Comparison of ENCODE assay signal across 14 cellular contexts in genomic region chr1:57966751-57967406, GRCh38.
DNase-seq lines count a peak whose midpoint lies in the region; ATAC-seq and TF ChIP-seq lines count a peak whose summit lies in the region.
"Had no signal": no experiment of that assay in that cellular context is flagged by ENCODE, and none has a peak within 500 bp of the region (broad histone marks: within the 10 kb centered on the region; RNA-seq: fewer than 3 reads in every experiment).

No MANE protein-coding gene starts in this region.

- H3K36me3 ChIP-seq in MM.1S (replicated peaks; ENCODE audit: insufficient read depth, low read length): no peaks in the 10 kb centered on the region
- H3K36me3 ChIP-seq in mammary epithelial cell (ENCODE audit: insufficient read depth, low read length): no peaks in the 10 kb centered on the region
- no peaks in the 10 kb centered on the region for H3K36me3 ChIP-seq in left lung

- H2AFZ ChIP-seq in MM.1S (ENCODE audit: low read length) (no peak overlapping the region), mammary epithelial cell (ENCODE audit: low read depth, low read length) (no peak overlapping the region)

- no peak overlapping the region for H3K4me3 ChIP-seq in MM.1S (ENCODE audit: low read length)
- H3K4me3 ChIP-seq in mammary epithelial cell (replicated peaks in 1 of 3; ENCODE audit: insufficient read depth in 1 of 3, low read depth in 2 of 3, low read length in 3 of 3): no peak overlapping the region
- no peak overlapping the region for H3K4me3 ChIP-seq in left lung

- no peak for TF ChIP-seq CTCF in MM.1S (IDR thresholded peaks at IDR 0.05; ENCODE audit: low read length)
- TF ChIP-seq CTCF in mammary epithelial cell (conservative IDR thresholded peaks at IDR 0.05 in 1 of 2, IDR thresholded peaks at IDR 0.05 in 1 of 2; ENCODE audit: extremely low read depth in 1 of 2, insufficient read depth in 1 of 2, low read depth in 1 of 2, low read length in 2 of 2): no peak
- TF ChIP-seq CTCF in left lung (IDR thresholded peaks at IDR 0.05): no peak

- DNase-seq in GM04504 (ENCODE audit: low read depth) (peak; percentile 1), MM.1S (peak; percentile 64), mammary epithelial cell (peak; percentile 58), left lung (no peak), GOT3 (lab: John Stamatoyannopoulos, UW) (no peak)
- DNase-seq in activated naive CD8-positive, alpha-beta T cell treated with anti-CD3 and anti-CD28 coated beads for 36 hours: no peak
- DNase-seq in activated CD8-positive, alpha-beta memory T cell treated with anti-CD3 and anti-CD28 coated beads, Interleukin-2, amount 10 ng/mL, durations not matched to agents 7 days and 5 days: no peak
- DNase-seq: activated T-cell treated with anti-CD3 and anti-CD28 coated beads, Interleukin-2, amount 50 U/mL, for 1 hour; GF-D8; NCI-H1694; nucleus accumbens had no signal

- no peaks in the 10 kb centered on the region for H3K9me3 ChIP-seq in MM.1S (replicated peaks; ENCODE audit: insufficient read depth, low read length)
- no peaks in the 10 kb centered on the region for H3K9me3 ChIP-seq in mammary epithelial cell (replicated peaks; ENCODE audit: insufficient read depth, low read length)
- H3K9me3 ChIP-seq in left lung: no peaks in the 10 kb centered on the region

- 45% methylated on average over 3 of the region's 3 CpGs for WGBS in mammary epithelial cell (ENCODE audit: low coverage, missing lambda C conversion rate)

- H3K9ac ChIP-seq in MM.1S (ENCODE audit: low read length) (no peak overlapping the region), mammary epithelial cell (ENCODE audit: insufficient read depth, low read length) (no peak overlapping the region)

- no TSS peak for BruUV-seq in mammary epithelial cell (replicated peaks; lab: Mats Ljungman, UMichigan)

- in situ Hi-C loops in mammary epithelial cell (cut with MboI; ENCODE audit: low sequenced_read_pairs in 2 of 2): no loop called here

- H3K4me2 ChIP-seq in MM.1S (ENCODE audit: low read depth, low read length): 0 out of 2 replicates have a peak overlapping the region, but pooled peaks have one; percentile 6
- no peak overlapping the region for H3K4me2 ChIP-seq in mammary epithelial cell (ENCODE audit: insufficient read depth, low read depth, low read length)

- H3K79me2 ChIP-seq in MM.1S (ENCODE audit: low read length): no peaks in the 10 kb centered on the region
- H3K79me2 ChIP-seq in mammary epithelial cell (ENCODE audit: insufficient read depth, low read length): no peaks in the 10 kb centered on the region

- no peaks in the 10 kb centered on the region for H3K4me1 ChIP-seq in MM.1S (ENCODE audit: low read length)
- H3K4me1 ChIP-seq in mammary epithelial cell (ENCODE audit: insufficient read depth, low read length): no peaks in the 10 kb centered on the region
- H3K4me1 ChIP-seq in left lung: no peaks in the 10 kb centered on the region

- H3K27me3 ChIP-seq in MM.1S (replicated peaks; ENCODE audit: insufficient read depth, low read length) (no peaks in the 10 kb centered on the region), mammary epithelial cell (ENCODE audit: insufficient read depth, low read length) (no peaks in the 10 kb centered on the region), left lung (no peaks in the 10 kb centered on the region)

- H3K36me3 Mint-ChIP-seq in activated naive CD8-positive, alpha-beta T cell treated with anti-CD3 and anti-CD28 coated beads for 36 hours: no peaks in the 10 kb centered on the region
- no peaks in the 10 kb centered on the region for H3K36me3 Mint-ChIP-seq in activated CD8-positive, alpha-beta memory T cell treated with anti-CD3 and anti-CD28 coated beads, Interleukin-2, amount 10 ng/mL, durations not matched to agents 7 days and 5 days
- H3K36me3 Mint-ChIP-seq: IgD-negative memory B cell had no signal

- intact Hi-C loops in mammary epithelial cell (cut with micrococcal nuclease): no loop called here
- intact Hi-C loops in left lung (cut with DNase I): no loop called here

- H3K4me1 Mint-ChIP-seq in activated naive CD8-positive, alpha-beta T cell treated with anti-CD3 and anti-CD28 coated beads for 36 hours: no peaks in the 10 kb centered on the region
- no peaks in the 10 kb centered on the region for H3K4me1 Mint-ChIP-seq in activated CD8-positive, alpha-beta memory T cell treated with anti-CD3 and anti-CD28 coated beads, Interleukin-2, amount 10 ng/mL, durations not matched to agents 7 days and 5 days
- H3K4me1 Mint-ChIP-seq: IgD-negative memory B cell had no signal

- H3F3A ChIP-seq in MM.1S (ENCODE audit: insufficient read depth, low read length): no peaks in the 10 kb centered on the region

- no peaks in the 10 kb centered on the region for H3K9me3 Mint-ChIP-seq in activated naive CD8-positive, alpha-beta T cell treated with anti-CD3 and anti-CD28 coated beads for 36 hours
- H3K9me3 Mint-ChIP-seq in activated CD8-positive, alpha-beta memory T cell treated with anti-CD3 and anti-CD28 coated beads, Interleukin-2, amount 10 ng/mL, durations not matched to agents 7 days and 5 days (ENCODE audit: low read depth): no peaks in the 10 kb centered on the region
- H3K9me3 Mint-ChIP-seq: IgD-negative memory B cell had no signal

- dilution Hi-C loops in mammary epithelial cell (cut with HindIII; ENCODE audit: low sequenced_read_pairs): no loop called here

- no peaks in the 10 kb centered on the region for H3K27me3 Mint-ChIP-seq in activated naive CD8-positive, alpha-beta T cell treated with anti-CD3 and anti-CD28 coated beads for 36 hours
- no peaks in the 10 kb centered on the region for H3K27me3 Mint-ChIP-seq in activated CD8-positive, alpha-beta memory T cell treated with anti-CD3 and anti-CD28 coated beads, Interleukin-2, amount 10 ng/mL, durations not matched to agents 7 days and 5 days

- no peaks in the 10 kb centered on the region for H4K20me1 ChIP-seq in MM.1S (ENCODE audit: insufficient read depth, low read length)
- H4K20me1 ChIP-seq in mammary epithelial cell (ENCODE audit: insufficient read depth, low read length): no peaks in the 10 kb centered on the region

- ATAC-seq in left lung: peak; percentile 59
- ATAC-seq in activated CD8-positive, alpha-beta memory T cell treated with anti-CD3 and anti-CD28 coated beads, Interleukin-2, amount 10 ng/mL, durations not matched to agents 7 days and 5 days: no peak
- ATAC-seq in HG03175 (IDR thresholded peaks at IDR 0.05; ENCODE audit: unreplicated experiment): no peak

- H3K27ac Mint-ChIP-seq in activated naive CD8-positive, alpha-beta T cell treated with anti-CD3 and anti-CD28 coated beads for 36 hours: no peak overlapping the region
- H3K27ac Mint-ChIP-seq in activated CD8-positive, alpha-beta memory T cell treated with anti-CD3 and anti-CD28 coated beads, Interleukin-2, amount 10 ng/mL, durations not matched to agents 7 days and 5 days: no peak overlapping the region
- H3K27ac Mint-ChIP-seq: IgD-negative memory B cell had no signal

- CTCF ChIA-PET in mammary epithelial cell (lab: Charles Lee; ENCODE audit: low non-redundant PET): no interaction called here
- CTCF ChIA-PET in activated CD8-positive, alpha-beta memory T cell treated with anti-CD3 and anti-CD28 coated beads, Interleukin-2, amount 10 ng/mL, durations not matched to agents 7 days and 5 days (lab: Charles Lee): no interaction called here

- H3K27ac ChIP-seq in MM.1S (ENCODE audit: low read length) (no peak overlapping the region), mammary epithelial cell (ENCODE audit: insufficient read depth, low read depth, low read length) (no peak overlapping the region), left lung (no peak overlapping the region)
- H3K27ac ChIP-seq: C4-2B had no signal

- no peaks in the 10 kb centered on the region for H3K9me2 ChIP-seq in MM.1S (replicated peaks; ENCODE audit: insufficient read depth, low read length)

- H3K4me3 Mint-ChIP-seq in activated naive CD8-positive, alpha-beta T cell treated with anti-CD3 and anti-CD28 coated beads for 36 hours: no peak overlapping the region
- no peak overlapping the region for H3K4me3 Mint-ChIP-seq in activated CD8-positive, alpha-beta memory T cell treated with anti-CD3 and anti-CD28 coated beads, Interleukin-2, amount 10 ng/mL, durations not matched to agents 7 days and 5 days
- H3K4me3 Mint-ChIP-seq: IgD-negative memory B cell had no signal

Comparison
In these comparisons a context has a peak if more than half of its experiments do, and no peak if none do; other contexts are left out.
1. DNase-seq: peak in GM04504 (single experiment), MM.1S (single experiment) and mammary epithelial cell (single experiment); none in left lung (0 of 2), GOT3 (single experiment), activated naive CD8-positive, alpha-beta T cell treated with anti-CD3 and anti-CD28 coated beads for 36 hours (single experiment) and activated CD8-positive, alpha-beta memory T cell treated with anti-CD3 and anti-CD28 coated beads, Interleukin-2, amount 10 ng/mL, durations not matched to agents 7 days and 5 days (single experiment).